25 cellular contexts compared by ENCODE assay signal in the genomic region with DNA sequence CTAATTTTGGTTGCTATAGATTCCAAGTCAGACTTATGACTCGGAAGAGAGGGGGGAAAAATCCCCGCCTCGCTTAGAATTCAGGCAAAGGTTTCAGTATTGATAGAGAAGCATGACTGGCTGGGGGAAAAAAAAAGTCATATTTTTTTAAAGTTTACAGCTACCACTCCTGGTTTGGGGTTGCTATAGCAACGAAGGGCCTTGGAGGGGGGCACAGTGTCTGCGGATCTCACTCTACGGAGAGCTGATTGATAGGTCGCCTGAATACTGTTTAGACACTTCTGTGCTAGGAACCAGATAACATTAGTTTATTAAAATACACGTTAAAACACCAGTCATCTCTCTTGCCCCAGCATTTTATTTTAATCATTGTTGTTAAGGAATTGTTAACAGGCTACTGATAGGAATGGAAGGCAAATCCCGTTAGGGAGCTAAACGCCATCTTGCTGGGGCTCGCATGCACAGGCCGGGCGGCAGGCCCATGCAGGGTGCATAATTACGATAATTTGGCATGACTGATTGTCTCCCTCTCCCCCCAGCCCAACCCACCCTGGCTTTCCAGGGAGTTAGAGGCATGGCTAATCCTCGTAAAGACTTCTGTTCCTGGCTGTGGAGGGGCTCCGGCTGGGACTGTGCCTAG.
DNase-seq lines count a peak whose midpoint lies in the region; FAIRE-seq and TF ChIP-seq lines count a peak whose summit lies in the region.
"Had no signal": no experiment of that assay in that cellular context is flagged by ENCODE, and none has a peak within 500 bp of the region (broad histone marks: within the 10 kb centered on the region; RNA-seq: fewer than 3 reads in every experiment).

No MANE protein-coding gene starts in this region.

- no peak for TF ChIP-seq POLR2A in H1 (IDR thresholded peaks at IDR 0.05; ENCODE audit: control extremely low read depth in 1 of 2, low read depth in 2 of 2, low read length in 2 of 2)

- H3K27ac Mint-ChIP-seq in neural crest cell (ENCODE audit: unreplicated experiment): peak overlapping the region; percentile 75
- H3K27ac Mint-ChIP-seq: naive B cell had no signal

- TF ChIP-seq EP300 in H1 (IDR thresholded peaks at IDR 0.05; ENCODE audit: borderline replicate concordance in 1 of 2, low read depth in 2 of 2, low read length in 2 of 2): no peak

- no peak overlapping the region for H3K18ac ChIP-seq in H1 (ENCODE audit: extremely low read depth, low read length)

- no peak overlapping the region for H4K5ac ChIP-seq in H1 (ENCODE audit: insufficient read length, low read depth, low read length)

- no peaks in the 10 kb centered on the region for H3K9me3 ChIP-seq in H1 (ENCODE audit: insufficient read depth in 2 of 2, low read depth in 1 of 2, low read length in 1 of 2)
- H3K9me3 ChIP-seq: BLaER1, gastroesophageal sphincter, pancreas, right atrium auricular region had no signal

- no peak overlapping the region for H3K9ac ChIP-seq in H1 (replicated peaks in 1 of 4; ENCODE audit: extremely low read depth in 1 of 4, low read depth in 3 of 4, low read length in 3 of 4)
- H3K9ac ChIP-seq: BLaER1, KMS-11 had no signal

- no peak overlapping the region for H4K91ac ChIP-seq in H1 (replicated peaks; ENCODE audit: insufficient read length, low read length)

- H2BK12ac ChIP-seq in H1 (ENCODE audit: low read depth, low read length): no peak overlapping the region

- H3K23me2 ChIP-seq in H1 (ENCODE audit: low read depth, low read length): no peaks in the 10 kb centered on the region

- 86% methylated on average over 14 of the region's 16 CpGs; no CpG with 5 or more reads in 1 of the 2 experiments for WGBS in H1 (ENCODE audit: extremely low coverage in 1 of 2, insufficient coverage in 1 of 2, insufficient read length in 1 of 2, insufficient replicate concordance in 2 of 2, low coverage in 1 of 2, low lambda C conversion rate in 2 of 2, missing lambda C conversion rate in 1 of 2), 2 experiments

- no peak overlapping the region for H3K23ac ChIP-seq in H1 (ENCODE audit: insufficient read length)

- H3K36me3 Mint-ChIP-seq in neural crest cell (ENCODE audit: low read depth): no peaks in the 10 kb centered on the region
- H3K36me3 Mint-ChIP-seq: naive B cell had no signal

- H4K20me1 ChIP-seq in H1 (replicated peaks in 1 of 2; ENCODE audit: control insufficient read depth in 1 of 2, insufficient read depth in 2 of 2, low read length in 2 of 2): no peaks in the 10 kb centered on the region
- H4K20me1 ChIP-seq: BLaER1 had no signal

- no peak for TF ChIP-seq CTCF in H1 (IDR thresholded peaks at IDR 0.05; ENCODE audit: control extremely low read depth in 1 of 3, insufficient read depth in 1 of 3, low read depth in 1 of 3, low read length in 3 of 3)
- TF ChIP-seq CTCF in neural crest cell (conservative IDR thresholded peaks at IDR 0.05): no peak
- no peak for TF ChIP-seq CTCF in GM13977 (IDR thresholded peaks at IDR 0.05; ENCODE audit: extremely low read depth, insufficient read depth, missing control alignments)

- H3K79me2 ChIP-seq in H1 (ENCODE audit: control insufficient read depth in 1 of 2, insufficient read depth in 2 of 2, low read length in 2 of 2): no peaks in the 10 kb centered on the region

- H3K14ac ChIP-seq in H1 (ENCODE audit: insufficient read length): no peak overlapping the region

- H3K27me3 Mint-ChIP-seq in neural crest cell (ENCODE audit: low read depth): peaks cover 10% of the 10 kb centered on the region

- H3K4ac ChIP-seq in H1 (replicated peaks; ENCODE audit: insufficient read length, low read depth, low read length): no peak overlapping the region

- no peak for TF ChIP-seq RAD21 in H1 (IDR thresholded peaks at IDR 0.05 in 1 of 2, conservative IDR thresholded peaks at IDR 0.05 in 1 of 2; ENCODE audit: low read depth in 2 of 2, low read length in 2 of 2)

- no peak overlapping the region for H2BK120ac ChIP-seq in H1 (replicated peaks; ENCODE audit: low read depth, low read length)

- H4K8ac ChIP-seq in H1 (ENCODE audit: extremely low read depth, insufficient read depth, low read length): no peak overlapping the region

- no peak overlapping the region for H2BK20ac ChIP-seq in H1 (ENCODE audit: low read length)

- no peak overlapping the region for H2BK15ac ChIP-seq in H1 (ENCODE audit: low read length)

- H2BK5ac ChIP-seq in H1 (ENCODE audit: low read depth, low read length): no peak overlapping the region

- CTCF ChIA-PET in H1 (lab: Charles Lee; ENCODE audit: partially characterized antibody): interaction anchor here (1.2 to 1.3 kb wide), 2 partner anchors 206 to 278 kb away, joined by 3 to 5 read pairs; no protein-coding TSS in a partner anchor

- H3K36me3 ChIP-seq in H1 (ENCODE audit: control insufficient read depth in 2 of 4, insufficient read depth in 4 of 4, low read length in 3 of 4): no peaks in the 10 kb centered on the region
- H3K36me3 ChIP-seq: BLaER1, gastroesophageal sphincter, pancreas, right atrium auricular region, tibial nerve had no signal

- H3K4me1 ChIP-seq in H1 (replicated peaks in 1 of 4; ENCODE audit: control insufficient read depth in 3 of 4, insufficient read depth in 4 of 4, low read length in 3 of 4): no peaks in the 10 kb centered on the region
- H3K4me1 ChIP-seq: BLaER1, gastroesophageal sphincter, pancreas, right atrium auricular region, tibial nerve had no signal

- in situ Hi-C loops in GM13977 (cut with MboI; ENCODE audit: low pct_unique_long_range_greater_than_20kb, low sequenced_read_pairs, unreplicated experiment): no loop called here

- no peak for FAIRE-seq in H1 (lab: Jason Lieb, UNC)
- FAIRE-seq: endothelial cell of umbilical vein, pancreas had no signal

- no peak overlapping the region for H3K4me3 ChIP-seq in H1 (ENCODE audit: extremely low read depth in 1 of 4, insufficient read depth in 2 of 4, low read depth in 3 of 4, low read length in 4 of 4)
- H3K4me3 ChIP-seq: BLaER1, gastroesophageal sphincter, pancreas, right atrium auricular region, SK-N-MC, tibial nerve had no signal

- H3K27ac ChIP-seq in H1 (ENCODE audit: low read depth, low read length): no peak overlapping the region
- H3K27ac ChIP-seq: BLaER1, gastroesophageal sphincter, KMS-11, pancreas, right atrium auricular region, SK-N-MC, tibial nerve had no signal

- H2AFZ ChIP-seq in H1 (ENCODE audit: low read length): 0 out of 2 replicates have a peak overlapping the region, but pooled peaks have one; percentile 13

- no peaks in the 10 kb centered on the region for H3K9me3 Mint-ChIP-seq in neural crest cell

- H2AK5ac ChIP-seq in H1 (ENCODE audit: low read depth, low read length): no peak overlapping the region

- peaks cover 14% of the 10 kb centered on the region for H3K4me1 Mint-ChIP-seq in neural crest cell
- H3K4me1 Mint-ChIP-seq: naive B cell had no signal

- POLR2A ChIA-PET in H1 (lab: Charles Lee; ENCODE audit: partially characterized antibody): no interaction called here

- no peak overlapping the region for H3K4me2 ChIP-seq in H1 (ENCODE audit: insufficient read depth in 1 of 2, low read depth in 2 of 2, low read length in 2 of 2)
- H3K4me2 ChIP-seq: BLaER1, KMS-11 had no signal

- no peaks in the 10 kb centered on the region for H3K27me3 ChIP-seq in H1 (replicated peaks in 1 of 4; ENCODE audit: control insufficient read depth in 3 of 4, extremely low read depth in 1 of 4, insufficient read depth in 3 of 4, low read length in 3 of 4)
- H3K27me3 ChIP-seq: BLaER1, right atrium auricular region, tibial nerve had no signal

- H3K79me1 ChIP-seq in H1 (ENCODE audit: low read depth, low read length): no peaks in the 10 kb centered on the region

- DNase-seq in DMS 273 (lab: John Stamatoyannopoulos, UW; ENCODE audit: unreplicated experiment): peak; percentile 55
- peak; percentile 96 for DNase-seq in NCI-H2227 treated with DMSO at 0.1 percent for 48 hours (lab: John Stamatoyannopoulos, UW)
- DNase-seq in H1 (ENCODE audit: low read depth in 1 of 2, low spot score in 2 of 2): no peak
- peak; percentile 5 for DNase-seq in neural crest cell (ENCODE audit: low read depth, low spot score)
- no peak for DNase-seq in NOMO-1 treated with DMSO at 0.1 percent for 48 hours (lab: John Stamatoyannopoulos, UW; ENCODE audit: unreplicated experiment)
- no peak for DNase-seq in HT-29 (ENCODE audit: low spot score)
- no peak for DNase-seq in GM13977 (ENCODE audit: low spot score)
- DNase-seq: activated CD4-positive, alpha-beta T cell treated with anti-CD3 and anti-CD28 coated beads for 4 hours; activated CD8-positive, alpha-beta memory T cell treated with anti-CD3 and anti-CD28 coated beads for 24 hours; activated effector memory CD4-positive, alpha-beta T cell treated with anti-CD3 and anti-CD28 coated beads, Interleukin-2, amount 50 U/mL, for 16 hours; DND-41; hippocampal formation; naive B cell; NCI-H1436; NCI-H526 treated with DMSO at 0.1 percent for 48 hours; pancreas; stimulated activated CD4-positive, alpha-beta T cell treated with anti-CD3 and anti-CD28 coated beads, Interleukin-2, amount 100 ng/mL, for 24 hours; T-helper 2 cell had no signal

- peak overlapping the region; percentile 75 for H3K4me3 Mint-ChIP-seq in neural crest cell
- H3K4me3 Mint-ChIP-seq: naive B cell had no signal

- H3K56ac ChIP-seq in H1 (replicated peaks; ENCODE audit: insufficient read length, low read depth, low read length): no peak overlapping the region

TF ChIP-seq in H1, 55 proteins besides CTCF, POLR2A, EP300 and RAD21 (continues in another document):
- TF ChIP-seq TEAD4 (IDR thresholded peaks at IDR 0.05; ENCODE audit: low read depth, low read length) (no peak), RXRA (IDR thresholded peaks at IDR 0.05; ENCODE audit: insufficient read depth, low read depth, low read length) (no peak), SP4 (IDR thresholded peaks at IDR 0.05; ENCODE audit: low read length) (no peak), CTBP2 (IDR thresholded peaks at IDR 0.05; ENCODE audit: borderline replicate concordance, insufficient read depth, insufficient read length, low read length) (no peak), SP2 (IDR thresholded peaks at IDR 0.05; ENCODE audit: low read length) (no peak), POU5F1 (IDR thresholded peaks at IDR 0.05; ENCODE audit: low read depth, low read length) (no peak), TCF12 (IDR thresholded peaks at IDR 0.05; ENCODE audit: low read depth, low read length) (no peak), TBP (IDR thresholded peaks at IDR 0.05; ENCODE audit: low read depth, low read length) (no peak), SIN3A (conservative IDR thresholded peaks at IDR 0.05 in 1 of 2, IDR thresholded peaks at IDR 0.05 in 1 of 2; ENCODE audit: low read depth in 1 of 2, low read length in 2 of 2) (no peak), POLR2AphosphoS5 (IDR thresholded peaks at IDR 0.05; ENCODE audit: low read depth, low read length) (no peak), BCL11A (IDR thresholded peaks at IDR 0.05; ENCODE audit: low read depth in 2 of 2, low read length in 2 of 2) (no peak), GABPA (IDR thresholded peaks at IDR 0.05; ENCODE audit: borderline replicate concordance, insufficient read depth, low read length) (no peak)
- TF ChIP-seq, protein P1, sequence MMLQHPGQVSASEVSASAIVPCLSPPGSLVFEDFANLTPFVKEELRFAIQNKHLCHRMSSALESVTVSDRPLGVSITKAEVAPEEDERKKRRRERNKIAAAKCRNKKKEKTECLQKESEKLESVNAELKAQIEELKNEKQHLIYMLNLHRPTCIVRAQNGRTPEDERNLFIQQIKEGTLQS (IDR thresholded peaks at IDR 0.05; ENCODE audit: insufficient read depth, low read depth, low read length): no peak

Comparison
In these comparisons a context has a peak if more than half of its experiments do, and no peak if none do; other contexts are left out.
1. DNase-seq: peak in DMS 273 (single experiment), NCI-H2227 treated with DMSO at 0.1 percent for 48 hours (single experiment) and neural crest cell (single experiment); none in H1 (0 of 2), NOMO-1 treated with DMSO at 0.1 percent for 48 hours (single experiment), HT-29 (single experiment) and GM13977 (single experiment).